8 cellular contexts compared by ENCODE assay signal in the genomic region with DNA sequence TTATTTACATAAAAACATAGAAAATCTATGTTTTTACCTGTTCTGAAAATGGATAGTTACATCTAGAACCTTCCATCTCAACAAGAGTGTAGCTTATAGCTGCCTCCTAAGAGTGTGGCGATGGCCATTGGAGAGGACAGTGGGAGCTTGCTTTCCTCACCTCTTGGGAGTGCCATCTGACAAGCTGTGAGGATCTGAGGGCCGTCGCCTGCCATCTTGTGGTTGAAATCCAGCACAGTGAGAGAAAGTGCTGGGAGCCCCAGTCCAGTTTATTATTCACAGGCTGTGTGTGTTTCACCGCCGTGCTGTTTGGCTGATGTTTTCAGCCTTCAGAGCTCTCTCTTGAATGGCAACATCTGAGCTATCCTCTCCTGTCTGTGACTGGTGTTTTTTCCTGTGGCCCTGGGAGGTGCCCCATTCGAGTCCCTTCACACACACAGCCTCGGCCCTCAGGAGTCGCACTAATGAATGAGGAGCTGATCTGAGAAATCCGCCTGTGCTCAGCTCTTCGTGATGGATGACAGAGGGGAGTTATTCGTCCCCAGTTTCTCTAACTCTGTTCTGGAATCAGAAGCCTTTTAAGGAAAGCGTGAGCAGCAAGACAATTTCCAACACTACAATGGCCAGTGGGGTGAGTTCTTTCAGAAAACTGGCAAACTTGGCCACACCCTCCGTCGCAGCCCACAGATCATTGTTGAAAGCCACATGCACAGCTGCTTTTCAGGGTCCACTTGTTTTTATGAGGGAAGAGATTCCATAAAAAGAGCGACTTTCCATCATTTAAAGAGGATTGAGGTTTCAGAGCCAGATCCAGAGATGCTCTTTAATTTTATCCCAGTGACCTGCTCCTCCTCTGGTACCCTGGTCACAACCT.
DNase-seq lines count a peak whose midpoint lies in the region; ATAC-seq and TF ChIP-seq lines count a peak whose summit lies in the region.

No MANE protein-coding gene starts in this region.

- H3K9me3 Mint-ChIP-seq in activated CD8-positive, alpha-beta T cell treated with anti-CD3 and anti-CD28 coated beads for 36 hours = no peaks in the 10 kb centered on the region

- POLR2A ChIA-PET in HCT116 (lab: Charles Lee) = no interaction called here
- POLR2A ChIA-PET in activated CD8-positive, alpha-beta T cell treated with anti-CD3 and anti-CD28 coated beads for 36 hours (lab: Charles Lee) = no interaction called here

- H3K27me3 ChIP-seq in DND-41 (ENCODE audit: insufficient read depth, low read length, poor library complexity) (no peaks in the 10 kb centered on the region), HCT116 (ENCODE audit: insufficient read depth, low read length) (peaks cover 9% of the 10 kb centered on the region), parathyroid adenoma (ENCODE audit: control insufficient read depth, insufficient read depth, low read length) (no peaks in the 10 kb centered on the region)

- H3K9me2 ChIP-seq in HCT116 (ENCODE audit: insufficient read depth) = no peaks in the 10 kb centered on the region

- H3K4me3 Mint-ChIP-seq in activated CD8-positive, alpha-beta T cell treated with anti-CD3 and anti-CD28 coated beads for 36 hours = no peak overlapping the region

- no TSS peak for BruUV-seq in HCT116 (replicated peaks; lab: Mats Ljungman, UMichigan)

- peaks cover 2% of the 10 kb centered on the region for H3K27me3 Mint-ChIP-seq in activated CD8-positive, alpha-beta T cell treated with anti-CD3 and anti-CD28 coated beads for 36 hours

- RAD21 ChIA-PET in HCT116 (lab: Charles Lee; ENCODE audit: low non-redundant PET in 1 of 2, low total read pairs in 2 of 2, uncharacterized antibody in 2 of 2, unreplicated experiment in 2 of 2) = interaction anchor here (0.6 to 1.3 kb wide), 4 partner anchors 147 to 284 kb away, joined by 3 to 4 read pairs (median 3); no protein-coding TSS in a partner anchor

- H3K79me2 ChIP-seq in DND-41 (ENCODE audit: insufficient read depth, low read length) (no peaks in the 10 kb centered on the region), HCT116 (ENCODE audit: insufficient read depth, low read length) (no peaks in the 10 kb centered on the region), parathyroid adenoma (no peaks in the 10 kb centered on the region)

- CTCF ChIA-PET in HCT116 (lab: Charles Lee) = interaction anchor here (0.7 to 1.6 kb wide), 17 partner anchors 10 to 518 kb away, joined by 3 to 19 read pairs (median 4); partner anchors contain the start of genes C5orf22 and DROSHA
- CTCF ChIA-PET in activated CD8-positive, alpha-beta T cell treated with anti-CD3 and anti-CD28 coated beads for 36 hours (lab: Charles Lee) = interaction anchor here (0.6 to 1.2 kb wide), 3 partner anchors 18 to 284 kb away, joined by 3 to 4 read pairs (median 3); no protein-coding TSS in a partner anchor

- H3K4me2 ChIP-seq in DND-41 (ENCODE audit: insufficient read depth, low read length) = no peak overlapping the region
- H3K4me2 ChIP-seq in HCT116 (ENCODE audit: low read length) = no peak overlapping the region
- H3K4me2 ChIP-seq in parathyroid adenoma (ENCODE audit: low read length) = no peak overlapping the region

- H3K9me3 ChIP-seq in DND-41 (ENCODE audit: insufficient read depth, low read length, severe bottlenecking) = no peaks in the 10 kb centered on the region
- H3K9me3 ChIP-seq in HCT116 (ENCODE audit: control insufficient read depth in 1 of 2, insufficient read depth in 1 of 2, low read depth in 1 of 2, low read length in 2 of 2) = no peaks in the 10 kb centered on the region
- no peaks in the 10 kb centered on the region for H3K9me3 ChIP-seq in parathyroid adenoma (ENCODE audit: control insufficient read depth, low read length)

- H3K36me3 Mint-ChIP-seq in activated CD8-positive, alpha-beta T cell treated with anti-CD3 and anti-CD28 coated beads for 36 hours (ENCODE audit: low read depth) = no peaks in the 10 kb centered on the region

- H3K9ac ChIP-seq in DND-41 (ENCODE audit: low read depth, low read length) (no peak overlapping the region), HCT116 (ENCODE audit: low read length) (no peak overlapping the region), parathyroid adenoma (no peak overlapping the region)

- H3K4me3 ChIP-seq in DND-41 (ENCODE audit: low read depth in 1 of 2, low read length in 2 of 2) (no peak overlapping the region), HCT116 (replicated peaks in 1 of 2; ENCODE audit: low read depth in 1 of 2, low read length in 2 of 2) (no peak overlapping the region), parathyroid adenoma (ENCODE audit: low read depth, low read length) (no peak overlapping the region)

- ATAC-seq in DND-41 (ENCODE audit: insufficient read depth, low read depth) = no peak
- peak; percentile 97 for ATAC-seq in HCT116
- ATAC-seq in activated CD8-positive, alpha-beta T cell treated with anti-CD3 and anti-CD28 coated beads for 36 hours = no peak
- ATAC-seq in GM18520 (IDR thresholded peaks at IDR 0.05; ENCODE audit: unreplicated experiment) = no peak

- H2AFZ ChIP-seq in DND-41 (ENCODE audit: low read depth, low read length) = no peak overlapping the region
- H2AFZ ChIP-seq in HCT116 (ENCODE audit: low read depth, low read length, poor library complexity, severe bottlenecking) = peak overlapping the region; percentile 44
- H2AFZ ChIP-seq in parathyroid adenoma = no peak overlapping the region

- no peak overlapping the region for H3K27ac ChIP-seq in DND-41 (ENCODE audit: low read length)
- no peak overlapping the region for H3K27ac ChIP-seq in HCT116 (ENCODE audit: low read depth, low read length)
- no peak overlapping the region for H3K27ac ChIP-seq in parathyroid adenoma

- H3K4me1 ChIP-seq in DND-41 (ENCODE audit: insufficient read depth, low read length) (no peaks in the 10 kb centered on the region), HCT116 (ENCODE audit: control insufficient read depth in 1 of 2, insufficient read depth in 2 of 2, low read length in 2 of 2) (peaks cover 0 to 14% of the 10 kb centered on the region in 2 experiments; a peak in 2 of 4 replicates), parathyroid adenoma (no peaks in the 10 kb centered on the region)

- TF ChIP-seq POLR2A in HCT116 (IDR thresholded peaks at IDR 0.05; ENCODE audit: borderline replicate concordance, extremely low read depth, insufficient read depth, insufficient read length) = no peak

- intact Hi-C loops in HCT116 (cut with micrococcal nuclease) = loop anchor here (1.0 kb wide), 1 partner anchor 228 kb away; no protein-coding TSS in a partner anchor
- intact Hi-C loops in activated CD8-positive, alpha-beta T cell treated with anti-CD3 and anti-CD28 coated beads for 36 hours (cut with micrococcal nuclease) = loop anchor here (2.0 kb wide), 1 partner anchor 228 kb away; no protein-coding TSS in a partner anchor

- no peaks in the 10 kb centered on the region for H3K4me1 Mint-ChIP-seq in activated CD8-positive, alpha-beta T cell treated with anti-CD3 and anti-CD28 coated beads for 36 hours (ENCODE audit: low read depth)

- TF ChIP-seq CTCF in DND-41 (IDR thresholded peaks at IDR 0.05; ENCODE audit: borderline replicate concordance, extremely low read depth, low read length, poor library complexity, severe bottlenecking) (peak; percentile 51), HCT116 (IDR thresholded peaks at IDR 0.05 in 2 of 3, conservative IDR thresholded peaks at IDR 0.05 in 1 of 3; ENCODE audit: borderline replicate concordance in 1 of 3, insufficient read depth in 1 of 3, low read depth in 2 of 3, low read length in 2 of 3) (peak; percentile 80 to 96 (median 84)), parathyroid adenoma (IDR thresholded peaks at IDR 0.05) (peak; percentile 47)
- TF ChIP-seq CTCF in activated CD8-positive, alpha-beta T cell treated with anti-CD3 and anti-CD28 coated beads for 36 hours (IDR thresholded peaks at IDR 0.05) = peak; percentile 32

- no peaks in the 10 kb centered on the region; the same call in 1 of the 2 replicates for H4K20me1 ChIP-seq in DND-41 (ENCODE audit: insufficient read depth, low read length)
- H4K20me1 ChIP-seq in HCT116 (ENCODE audit: insufficient read depth) = no peaks in the 10 kb centered on the region

- DNase-seq in DND-41 (peak; percentile 19), HCT116 (ENCODE audit: low read depth, low spot score) (peak; percentile 68), NCI-H2196 (lab: John Stamatoyannopoulos, UW; ENCODE audit: unreplicated experiment) (peak; percentile 46), globus pallidus (ENCODE audit: low spot score) (peak; percentile 89), NK-92 (lab: John Stamatoyannopoulos, UW; ENCODE audit: unreplicated experiment) (no peak)
- DNase-seq in activated CD8-positive, alpha-beta T cell treated with anti-CD3 and anti-CD28 coated beads for 36 hours = peak; percentile 49

- H3K27ac Mint-ChIP-seq in activated CD8-positive, alpha-beta T cell treated with anti-CD3 and anti-CD28 coated beads for 36 hours = no peak overlapping the region

- H3K36me3 ChIP-seq in DND-41 (ENCODE audit: insufficient read depth, low read length) (no peaks in the 10 kb centered on the region), HCT116 (ENCODE audit: control insufficient read depth in 1 of 2, insufficient read depth in 2 of 2, low read length in 2 of 2) (no peaks in the 10 kb centered on the region), parathyroid adenoma (ENCODE audit: control insufficient read depth, insufficient read depth, low read length) (no peaks in the 10 kb centered on the region)

- TF ChIP-seq RAD21 in HCT116 (IDR thresholded peaks at IDR 0.05; ENCODE audit: low read depth) = peak; percentile 87

TF ChIP-seq in HCT116, 20 proteins besides CTCF, POLR2A, EP300 and RAD21 (continues in another document):
- TF ChIP-seq YY1 (IDR thresholded peaks at IDR 0.05; ENCODE audit: extremely low read depth, insufficient replicate concordance, low read depth, low read length) = peak; percentile 61
- no peak for TF ChIP-seq SRF (IDR thresholded peaks at IDR 0.05; ENCODE audit: low read depth)
- no peak for TF ChIP-seq ELF1 (IDR thresholded peaks at IDR 0.05; ENCODE audit: borderline replicate concordance, low read depth)
- TF ChIP-seq ZNF274 (IDR thresholded peaks at IDR 0.05; ENCODE audit: low read depth, low read length) = no peak
- TF ChIP-seq TCF7L2 (IDR thresholded peaks at IDR 0.05; ENCODE audit: borderline replicate concordance, extremely low read depth, insufficient read depth, insufficient read length) = no peak

Comparison
In these comparisons a context has a peak if more than half of its experiments do, and no peak if none do; other contexts are left out.
1. CTCF ChIP-seq: peak in every context shown above with its lines; median percentile 84 in HCT116; 51 in DND-41; 47 in parathyroid adenoma; 32 in activated CD8-positive, alpha-beta T cell treated with anti-CD3 and anti-CD28 coated beads for 36 hours.